16 cellular contexts compared by ENCODE assay signal in genomic region chr14:23406244-23406643, GRCh38. TPM values are rescaled to one million over a fixed set of nuclear protein-coding genes. Genes with fewer than 3 reads are reported as not detected.
DNase-seq lines count a peak whose midpoint lies in the region; ATAC-seq and TF ChIP-seq lines count a peak whose summit lies in the region.
"Had no signal": no experiment of that assay in that cellular context is flagged by ENCODE, and none has a peak within 500 bp of the region (broad histone marks: within the 10 kb centered on the region; RNA-seq: fewer than 3 reads in every experiment).

No MANE protein-coding gene starts in this region.

- intact Hi-C loops in heart right ventricle (cut with DNase I) (no loop called here), cardiac septum (cut with DNase I) (no loop called here)

- TF ChIP-seq CTCF in heart right ventricle (IDR thresholded peaks at IDR 0.05) (no peak), GM13977 (IDR thresholded peaks at IDR 0.05; ENCODE audit: extremely low read depth, insufficient read depth, missing control alignments) (no peak)

- peak overlapping the region in 9 of 10 donors; percentile 9 to 87 (median 69) for H3K27ac ChIP-seq in heart right ventricle
- H3K27ac ChIP-seq: prostate gland, testis had no signal

- peaks cover 0 to 46% (median 8%) of the 10 kb centered on the region in 9 donors for H3K4me1 ChIP-seq in heart right ventricle
- H3K4me1 ChIP-seq: prostate gland, testis had no signal

- DNase-seq in heart right ventricle = no peak
- DNase-seq in cardiac septum (ENCODE audit: low spot score) = no peak
- peak; percentile 56 for DNase-seq in NCI-H1092 treated with DMSO at 0.1 percent for 48 hours (lab: John Stamatoyannopoulos, UW)
- peak; percentile 8 for DNase-seq in globus pallidus (ENCODE audit: low spot score)
- no peak for DNase-seq in NCI-H1105 (lab: John Stamatoyannopoulos, UW)
- no peak for DNase-seq in kidney tubule cell (ENCODE audit: low spot score)
- DNase-seq in GM13977 (ENCODE audit: low spot score) = no peak
- DNase-seq: activated CD8-positive, alpha-beta memory T cell treated with anti-CD3 and anti-CD28 coated beads, Interleukin-2, amount 50 U/mL, for 4 hours; effector memory CD8-positive, alpha-beta T cell; foreskin fibroblast; NCI-H1930; testis had no signal

- peaks cover 0 to 50% (median 0%) of the 10 kb centered on the region in 9 donors for H3K36me3 ChIP-seq in heart right ventricle
- H3K36me3 ChIP-seq: prostate gland had no signal

- no peaks in the 10 kb centered on the region for H3K9me3 ChIP-seq in heart right ventricle
- H3K9me3 ChIP-seq: prostate gland, testis had no signal

- in situ Hi-C loops in GM13977 (cut with MboI; ENCODE audit: low pct_unique_long_range_greater_than_20kb, low sequenced_read_pairs, unreplicated experiment) = no loop called here

- WGBS in heart right ventricle, 2 donors = 36 to 41% methylated on average over 4 of the region's 4 CpGs

- peak overlapping the region in 4 of 10 donors; percentile 5 to 33 (median 15) for H3K4me3 ChIP-seq in heart right ventricle
- H3K4me3 ChIP-seq: prostate gland, testis had no signal

- H3K27me3 ChIP-seq in heart right ventricle = peaks cover 0 to 10% (median 0%) of the 10 kb centered on the region in 7 donors
- H3K27me3 ChIP-seq: testis had no signal

- ATAC-seq in heart right ventricle (no peak), HG03159 (IDR thresholded peaks at IDR 0.05; ENCODE audit: unreplicated experiment) (no peak)
- ATAC-seq: effector memory CD8-positive, alpha-beta T cell; WTC11 had no signal

RNA-seq across cellular contexts. Expression of gene MYH6, which starts 1.8 kb away (rescaled TPM):
- total RNA-seq in heart right ventricle = 1,000 to 10,000 TPM in 2 of 10 donors, 100 to 1,000 TPM in 6, 10 to 100 TPM in 2; 76.6 to 7,525 (median 125) TPM
- polyA plus RNA-seq in heart right ventricle = 1,000 to 10,000 TPM; 3,967 to 5,106 TPM
- 170 TPM for total RNA-seq in cardiac septum
- polyA plus RNA-seq: AG04450 had no signal

RNA-seq across cellular contexts. Expression of gene MYH7, which starts 29.2 kb away (rescaled TPM):
- total RNA-seq in heart right ventricle (over 10,000 TPM in 9 of 10 donors, 1,000 to 10,000 TPM in 1; 7,779 to 22,607 (median 19,145) TPM), cardiac septum (13,582 TPM)
- polyA plus RNA-seq in heart right ventricle = 1,000 to 10,000 TPM in 1 of 2 donors, 100 to 1,000 TPM in 1; 641 to 7,351 TPM
- total RNA-seq: WTC11 had no signal
- polyA plus RNA-seq: AG04450 had no signal

RNA-seq across cellular contexts. Expression of gene CMTM5, which starts 29.4 kb away (rescaled TPM):
- total RNA-seq in heart right ventricle (under 1 TPM in 3 of 10 donors, not detected in 7; 0.32 to 0.53 (median 0.49) TPM), cardiac septum (not detected)
- polyA plus RNA-seq in heart right ventricle = 1 to 10 TPM; 2.9 to 5.3 TPM

RNA-seq across cellular contexts. Expression of gene IL25, which starts 33.6 kb away (rescaled TPM):
- total RNA-seq in heart right ventricle (under 1 TPM in 1 of 10 donors, not detected in 9; 0.29 TPM), cardiac septum (not detected)
- not detected for polyA plus RNA-seq in heart right ventricle
- total RNA-seq: prostate gland had no signal
- polyA plus RNA-seq: AG04450 had no signal

RNA-seq across cellular contexts. Expression of gene EFS, which starts 41.3 kb away (rescaled TPM):
- 1 to 10 TPM; 1.1 to 3.7 (median 2.2) TPM for total RNA-seq in heart right ventricle
- 1 to 10 TPM; 3.7 to 6.0 TPM for polyA plus RNA-seq in heart right ventricle
- 3.7 TPM for total RNA-seq in cardiac septum

Comparison
In these comparisons a context has a peak if more than half of its experiments do, and no peak if none do; other contexts are left out.
1. DNase-seq: peak in NCI-H1092 treated with DMSO at 0.1 percent for 48 hours (single experiment) and globus pallidus (single experiment); none in heart right ventricle (0 of 2), cardiac septum (single experiment), NCI-H1105 (single experiment), kidney tubule cell (single experiment) and GM13977 (single experiment).